ENCODE assay signal across 8 cellular contexts in the genomic region with DNA sequence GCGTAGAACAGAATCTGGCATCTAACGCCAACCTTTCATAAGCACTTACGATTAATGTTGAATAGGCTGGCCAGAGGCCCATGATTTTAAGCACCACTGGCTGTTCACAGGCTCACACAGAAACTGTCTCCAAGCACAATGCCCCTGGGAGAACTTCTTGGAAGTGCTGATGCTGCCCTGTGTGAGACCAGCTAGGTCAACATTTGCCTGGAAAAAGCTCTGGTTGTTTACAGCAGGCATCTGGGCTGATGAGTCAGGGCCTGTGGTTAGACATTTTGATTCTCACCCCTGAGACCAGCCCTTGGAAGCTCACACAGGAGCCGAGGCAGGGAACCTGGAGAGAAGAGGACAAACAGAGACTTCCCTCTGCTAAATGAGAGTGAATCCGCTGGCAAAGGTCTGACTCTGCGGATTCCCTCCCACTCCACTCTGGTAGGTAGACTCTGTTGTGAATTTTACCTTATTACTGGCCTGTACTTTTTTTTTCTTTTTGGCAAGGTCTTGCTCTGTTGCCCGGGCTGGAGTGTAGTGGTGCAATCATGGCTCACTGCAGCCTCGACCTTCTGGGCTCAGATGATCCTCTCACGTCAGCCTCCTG. TPM values are rescaled to one million over a fixed set of nuclear protein-coding genes. Genes with fewer than 3 reads are reported as not detected.
DNase-seq lines count a peak whose midpoint lies in the region; ATAC-seq and TF ChIP-seq lines count a peak whose summit lies in the region.

No MANE protein-coding gene starts in this region.

- no peak overlapping the region for H3K23ac ChIP-seq in IMR-90 (ENCODE audit: low read depth, low read length)

- H2AK5ac ChIP-seq in IMR-90 (ENCODE audit: low read depth, low read length), result no peak overlapping the region

- H3K4me2 ChIP-seq in IMR-90 (ENCODE audit: low read depth, low read length), result peak overlapping the region; percentile 33; the same call in 1 of the 2 replicates

- H2BK15ac ChIP-seq in IMR-90 (ENCODE audit: low read depth, low read length), result no peak overlapping the region

- dilution Hi-C loops in IMR-90 (cut with HindIII; ENCODE audit: low sequenced_read_pairs, unreplicated experiment), result no loop called here

- H3K27me3 ChIP-seq in AG04450 (ENCODE audit: control insufficient read depth, insufficient read depth, low read length) (peaks cover 30% of the 10 kb centered on the region), IMR-90 (ENCODE audit: control insufficient read depth, insufficient read depth, low read length) (peaks cover 19% of the 10 kb centered on the region)

- no peaks in the 10 kb centered on the region for H3K79me1 ChIP-seq in IMR-90 (ENCODE audit: low read depth in 1 of 2, low read length in 2 of 2)

- no peak for TF ChIP-seq CTCF in AG04450 (IDR thresholded peaks at IDR 0.05; ENCODE audit: low read depth, low read length)
- TF ChIP-seq CTCF in IMR-90 (conservative IDR thresholded peaks at IDR 0.05; ENCODE audit: low read depth, low read length), result no peak
- TF ChIP-seq CTCF in cardiac fibroblast (IDR thresholded peaks at IDR 0.05; ENCODE audit: low read depth, low read length), result no peak

- H3K56ac ChIP-seq in IMR-90 (ENCODE audit: extremely low read depth, insufficient read depth, low read length), result no peak overlapping the region

- in situ Hi-C loops in IMR-90 (cut with MboI; ENCODE audit: low sequenced_read_pairs), result no loop called here

- H3K4me1 ChIP-seq in IMR-90 (ENCODE audit: control insufficient read depth, insufficient read depth, low read length), result peaks cover 9% of the 10 kb centered on the region; the same call in 1 of the 2 replicates

- intact Hi-C loops in IMR-90 (cut with micrococcal nuclease), result no loop called here

- H4K91ac ChIP-seq in IMR-90 (ENCODE audit: insufficient read depth, low read depth, low read length), result no peak overlapping the region

- no peak overlapping the region for H2AFZ ChIP-seq in IMR-90 (replicated peaks; ENCODE audit: low read length, poor library complexity)

- no peak overlapping the region for H3K18ac ChIP-seq in IMR-90 (ENCODE audit: low read depth, low read length)

- no peak overlapping the region for H3K9ac ChIP-seq in IMR-90 (ENCODE audit: low read depth, low read length)

- CTCF ChIA-PET in AG04450 (lab: Charles Lee), result interaction anchor here (1.0 kb wide), 1 partner anchor 829 kb away, joined by 8 read pairs; no protein-coding TSS in a partner anchor
- CTCF ChIA-PET in IMR-90 (lab: Yijun Ruan, JAX), result interaction anchor here (1.5 kb wide), 1 partner anchor 828 kb away, joined by 4 read pairs; no protein-coding TSS in a partner anchor

- H3K27ac ChIP-seq in AG04450 (ENCODE audit: low read depth, low read length) (peak overlapping the region; percentile 31), IMR-90 (ENCODE audit: insufficient read depth, low read length) (peak overlapping the region; percentile 49; the same call in 1 of the 2 replicates)

- H3K9me3 ChIP-seq in AG04450 (ENCODE audit: control insufficient read depth, insufficient read depth, low read length) (no peaks in the 10 kb centered on the region; the same call in 1 of the 2 replicates), IMR-90 (ENCODE audit: control insufficient read depth, insufficient read depth, low read length) (no peaks in the 10 kb centered on the region)

- ATAC-seq in IMR-90 (ENCODE audit: low read depth) (peak; percentile 97), GM18870 (IDR thresholded peaks at IDR 0.05; ENCODE audit: unreplicated experiment) (no peak), GM21576 (IDR thresholded peaks at IDR 0.05; ENCODE audit: unreplicated experiment) (no peak), HG03039 (IDR thresholded peaks at IDR 0.05; ENCODE audit: unreplicated experiment) (no peak), HG03108 (IDR thresholded peaks at IDR 0.05; ENCODE audit: unreplicated experiment) (no peak)

- no peak for TF ChIP-seq RAD21 in IMR-90 (IDR thresholded peaks at IDR 0.05; ENCODE audit: low read length)

- H2BK20ac ChIP-seq in IMR-90 (ENCODE audit: low read depth, low read length), result no peak overlapping the region

- no peaks in the 10 kb centered on the region for H3K9me1 ChIP-seq in IMR-90 (ENCODE audit: insufficient read depth, low read length)

- H2BK120ac ChIP-seq in IMR-90 (ENCODE audit: low read depth, low read length), result no peak overlapping the region

- H2AK9ac ChIP-seq in IMR-90 (replicated peaks; ENCODE audit: low read depth, low read length, poor library complexity), result no peak overlapping the region

- no TSS peak for BruUV-seq in IMR-90 (replicated peaks; lab: Mats Ljungman, UMichigan)

- no peak overlapping the region for H3K4me3 ChIP-seq in AG04450 (ENCODE audit: low read depth, low read length)
- no peak overlapping the region for H3K4me3 ChIP-seq in IMR-90 (ENCODE audit: insufficient read depth, low read depth, low read length)
- H3K4me3 ChIP-seq in cardiac fibroblast (replicated peaks in 1 of 2; ENCODE audit: low read depth in 2 of 2, low read length in 2 of 2), result no peak overlapping the region

- WGBS in IMR-90 (ENCODE audit: extremely low coverage in 2 of 2, insufficient read length in 1 of 2), 2 experiments, result no CpG with 5 or more reads among the region's 9 CpGs

- H2BK5ac ChIP-seq in IMR-90 (ENCODE audit: low read depth, low read length, poor library complexity, severe bottlenecking), result no peak overlapping the region

- H4K20me1 ChIP-seq in IMR-90 (ENCODE audit: insufficient read depth, low read length), result no peaks in the 10 kb centered on the region

- no peak overlapping the region for H4K5ac ChIP-seq in IMR-90 (ENCODE audit: low read depth, low read length)

- POLR2A ChIA-PET in AG04450 (lab: Yijun Ruan, JAX), result no interaction called here
- POLR2A ChIA-PET in IMR-90 (lab: Charles Lee; ENCODE audit: unreplicated experiment), result no interaction called here

- no peak overlapping the region for H3K14ac ChIP-seq in IMR-90 (replicated peaks; ENCODE audit: low read depth, low read length)

- DNase-seq in AG04450 (ENCODE audit: low read depth, low spot score) (peak; percentile 65), IMR-90 (peak; percentile 84), cardiac fibroblast (ENCODE audit: low read depth in 2 of 2) (peak; percentile 96 to 99), medulla oblongata (ENCODE audit: extremely low spot score) (peak; percentile 59)

- H3K4ac ChIP-seq in IMR-90 (ENCODE audit: low read depth, low read length), result no peak overlapping the region

- TF ChIP-seq POLR2A in IMR-90 (IDR thresholded peaks at IDR 0.05; ENCODE audit: low read depth, low read length), result no peak

- no peak overlapping the region for H4K8ac ChIP-seq in IMR-90 (ENCODE audit: low read depth in 2 of 2, low read length in 2 of 2)

- no peaks in the 10 kb centered on the region for H3K36me3 ChIP-seq in IMR-90 (ENCODE audit: control insufficient read depth, insufficient read depth, low read length)

TF ChIP-seq in IMR-90, 13 proteins besides CTCF, POLR2A, EP300 and RAD21:
- no peak for TF ChIP-seq CHD1 (IDR thresholded peaks at IDR 0.05; ENCODE audit: low read depth, low read length)
- TF ChIP-seq FOS (IDR thresholded peaks at IDR 0.05; ENCODE audit: low read depth, low read length), result peak; percentile 62; the same call in 1 of the 2 replicates

RNA-seq across cellular contexts. Expression of gene SULF2, which starts 6.8 kb away (rescaled TPM):
- polyA plus RNA-seq in AG04450 (2011; rRNA removed), result 0.73 and 1.5 TPM in 2 replicates
- polyA minus RNA-seq in AG04450 (2011; rRNA and poly(A)+ RNA removed), result 1.6 and 2.4 TPM in 2 replicates
- total RNA-seq in IMR-90 (2012; rRNA removed), result 0.28 and 0.54 TPM in 2 replicates
- 0.55 and 0.77 TPM in 2 replicates for polyA plus RNA-seq in IMR-90 (2012; rRNA removed)
- polyA plus RNA-seq in IMR-90 (2012; cell fraction: cytosol; rRNA removed), result 0.50 and 0.59 TPM in 2 replicates
- 0.16 and 0.79 TPM in 2 replicates for polyA plus RNA-seq in IMR-90 (2012; cell fraction: nucleus; rRNA removed; ENCODE audit: low replicate concordance)
